Comparison of ENCODE assay signal across 12 cellular contexts in genomic region chr4:102586002-102586643, GRCh38.
DNase-seq lines count a peak whose midpoint lies in the region; ATAC-seq, FAIRE-seq and TF ChIP-seq lines count a peak whose summit lies in the region.
"Had no signal": no experiment of that assay in that cellular context is flagged by ENCODE, and none has a peak within 500 bp of the region (broad histone marks: within the 10 kb centered on the region; RNA-seq: fewer than 3 reads in every experiment).

No MANE protein-coding gene starts in this region.

- ATAC-seq in GM19395 (IDR thresholded peaks at IDR 0.05; ENCODE audit: unreplicated experiment) (peak; percentile 63), HG03159 (IDR thresholded peaks at IDR 0.05; ENCODE audit: unreplicated experiment) (peak; percentile 37)
- ATAC-seq: K562 had no signal

- no TSS peak for BruUV-seq in A673 (replicated peaks; lab: Mats Ljungman, UMichigan)

- H3K27ac ChIP-seq in ovary: no peak overlapping the region
- no peak overlapping the region for H3K27ac ChIP-seq in A673 (ENCODE audit: low read depth, low read length, poor library complexity, severe bottlenecking)
- H3K27ac ChIP-seq: cardiac muscle cell, SJSA1 had no signal

- H3K27me3 ChIP-seq in bronchial epithelial cell (ENCODE audit: control insufficient read depth, insufficient read depth, low read length) (no peaks in the 10 kb centered on the region), ovary (no peaks in the 10 kb centered on the region), A673 (replicated peaks; ENCODE audit: insufficient read depth, low read depth, low read length, poor library complexity) (no peaks in the 10 kb centered on the region)
- H3K27me3 ChIP-seq: cardiac muscle cell, SJSA1 had no signal

- CTCF ChIA-PET in GM10248 (lab: Yijun Ruan, JAX) (interaction anchor here (1.0 to 2.7 kb wide), 11 partner anchors 8 to 125 kb away, joined by 3 to 12 read pairs (median 3); no protein-coding TSS in a partner anchor), A673 (lab: Charles Lee) (no interaction called here)

- H3K36me3 ChIP-seq in bronchial epithelial cell (ENCODE audit: control insufficient read depth, insufficient read depth, low read length) (peaks cover 11% of the 10 kb centered on the region), ovary (no peaks in the 10 kb centered on the region), A673 (ENCODE audit: insufficient read depth, low read length, poor library complexity, severe bottlenecking) (no peaks in the 10 kb centered on the region)
- H3K36me3 ChIP-seq: cardiac muscle cell had no signal

- POLR2A ChIA-PET in GM10248 (lab: Yijun Ruan, JAX) (no interaction called here), A673 (lab: Charles Lee; ENCODE audit: low non-redundant PET) (no interaction called here)

- DNase-seq in GM10248 (ENCODE audit: extremely low spot score): peak; percentile 31
- peak; percentile 57 for DNase-seq in bronchial epithelial cell (ENCODE audit: low read depth)
- no peak for DNase-seq in ovary
- DNase-seq in GM10266 (ENCODE audit: extremely low spot score): no peak
- no peak for DNase-seq in posterior cingulate gyrus
- DNase-seq in A673 (ENCODE audit: low spot score): no peak
- DNase-seq: NCI-H345 had no signal

- WGBS in ovary, 3 donors: 92 to 98% (median 97%) methylated on average over 4 of the region's 4 CpGs

- no peak for TF ChIP-seq EP300 in ovary (IDR thresholded peaks at IDR 0.05)

- TF ChIP-seq CTCF in GM10248 (IDR thresholded peaks at IDR 0.05; ENCODE audit: control extremely low read depth, extremely low read depth, low read depth, missing control alignments): no peak
- no peak for TF ChIP-seq CTCF in bronchial epithelial cell (IDR thresholded peaks at IDR 0.05; ENCODE audit: insufficient read depth, low read length, severe bottlenecking)
- TF ChIP-seq CTCF in ovary (IDR thresholded peaks at IDR 0.05): no peak
- TF ChIP-seq CTCF in GM10266 (IDR thresholded peaks at IDR 0.05; ENCODE audit: control insufficient read depth, insufficient read depth, low read depth, missing control alignments): no peak
- TF ChIP-seq CTCF in A673 (conservative IDR thresholded peaks at IDR 0.05; ENCODE audit: low read depth, low read length): no peak

- H3K4me3 ChIP-seq in bronchial epithelial cell (ENCODE audit: low read depth, low read length): no peak overlapping the region
- H3K4me3 ChIP-seq in ovary: no peak overlapping the region
- H3K4me3 ChIP-seq in A673 (ENCODE audit: low read depth, low read length, poor library complexity, severe bottlenecking): no peak overlapping the region
- H3K4me3 ChIP-seq: cardiac muscle cell, K562, SJSA1 had no signal

- H3K9me3 ChIP-seq in ovary (peaks cover 0 to under 1% of the 10 kb centered on the region in 2 donors), A673 (ENCODE audit: low read depth, low read length, poor library complexity, severe bottlenecking) (no peaks in the 10 kb centered on the region)
- H3K9me3 ChIP-seq: SJSA1 had no signal

- H3K4me1 ChIP-seq in ovary (ENCODE audit: insufficient read depth): no peaks in the 10 kb centered on the region
- H3K4me1 ChIP-seq in A673 (ENCODE audit: insufficient read depth, low read length, poor library complexity, severe bottlenecking): no peaks in the 10 kb centered on the region
- H3K4me1 ChIP-seq: SJSA1 had no signal

- FAIRE-seq in bronchial epithelial cell (lab: Jason Lieb, UNC): no peak
- FAIRE-seq: K562 had no signal

- no peak for TF ChIP-seq POLR2A in ovary (IDR thresholded peaks at IDR 0.05)

- intact Hi-C loops in ovary (cut with DNase I): no loop called here
- intact Hi-C loops in posterior cingulate gyrus (cut with DNase I): no loop called here
- intact Hi-C loops in A673 (cut with micrococcal nuclease; ENCODE audit: unreplicated experiment): no loop called here

Comparison
In these comparisons a context has a peak if more than half of its experiments do, and no peak if none do; other contexts are left out.
1. DNase-seq: peak in GM10248 (single experiment) and bronchial epithelial cell (single experiment); none in ovary (0 of 5), GM10266 (single experiment), posterior cingulate gyrus (0 of 10) and A673 (single experiment).